ENCODE assay signal across 1 cellular context in genomic region chr22:40233886-40234285, GRCh38.
TF ChIP-seq lines count a peak whose summit lies in the region.

No MANE protein-coding gene starts in this region.

TF ChIP-seq in WTC11, 78 proteins besides CTCF, POLR2A, EP300 and RAD21:
- TF ChIP-seq ZNF425 (CRISPR knock-in tag; conservative IDR thresholded peaks at IDR 0.05) (no peak), ZNF121 (CRISPR knock-in tag; IDR thresholded peaks at IDR 0.05) (peak; percentile 69; the same call in 1 of the 2 replicates)
TF ChIP-seq in WTC11: peak in this region for 1.
